Comparison of ENCODE assay signal across 8 cellular contexts in the genomic region with DNA sequence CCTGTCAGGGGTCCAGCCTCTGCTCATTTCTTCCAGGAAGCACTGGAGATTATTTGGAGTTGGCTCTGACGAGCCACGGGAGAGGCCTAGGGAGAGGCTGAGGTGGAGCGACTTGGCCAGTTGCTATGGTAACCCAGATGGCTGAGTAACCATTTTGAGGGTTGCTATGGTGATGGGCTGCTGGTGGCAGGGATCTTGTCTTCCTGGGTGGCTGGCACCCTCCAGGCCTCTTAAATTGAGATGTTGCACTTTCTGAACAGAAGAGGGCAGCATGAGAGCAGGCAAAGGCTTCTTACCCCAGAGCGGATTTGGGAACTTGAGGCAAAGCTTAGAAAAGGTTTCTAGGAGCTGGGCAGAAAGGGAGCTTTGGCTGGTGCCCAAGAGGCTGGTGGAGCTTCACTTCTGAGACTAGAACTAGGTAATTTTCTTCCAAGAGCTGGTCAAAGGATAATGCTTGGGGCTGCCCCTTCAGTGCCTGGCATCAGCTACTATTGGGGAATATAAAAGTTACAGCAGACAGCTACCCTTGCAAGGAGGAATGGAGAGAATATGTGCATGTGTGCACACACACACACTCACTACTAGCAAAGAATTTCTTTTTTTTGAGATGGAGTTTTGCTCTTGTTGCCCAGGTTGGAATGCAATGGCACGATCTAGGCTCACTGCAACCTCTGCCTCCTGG.
A peak's percentile ranks its signal among the peaks of the same experiment; 100 is the strongest.
DNase-seq lines count a peak whose midpoint lies in the region; ATAC-seq and TF ChIP-seq lines count a peak whose summit lies in the region.

No MANE protein-coding gene starts in this region.

- ATAC-seq in left cardiac atrium (peak; percentile 68 to 73), psoas muscle (peak; percentile 74 to 85 (median 80)), HG02610 (IDR thresholded peaks at IDR 0.05; ENCODE audit: unreplicated experiment) (no peak), HG02885 (IDR thresholded peaks at IDR 0.05; ENCODE audit: poor library complexity, unreplicated experiment) (no peak)

- peaks cover 10% of the 10 kb centered on the region for H3K4me1 ChIP-seq in psoas muscle

- H3K27ac ChIP-seq in psoas muscle, result no peak overlapping the region

- H3K36me3 ChIP-seq in psoas muscle (ENCODE audit: insufficient read depth in 1 of 2, low read depth in 1 of 2), result no peaks in the 10 kb centered on the region

- intact Hi-C loops in left cardiac atrium (cut with DNase I), result loop anchor here in 1 of 2 donors (5.0 kb wide), 1 partner anchor 444 kb away; no protein-coding TSS in a partner anchor
- intact Hi-C loops in psoas muscle (cut with DNase I), result loop anchor here (10.0 kb wide), 3 partner anchors 236 to 436 kb away; no protein-coding TSS in a partner anchor

- no peaks in the 10 kb centered on the region for H3K9me3 ChIP-seq in psoas muscle

- 15 to 22% (median 17%) methylated on average over 5 of the region's 5 CpGs for WGBS in psoas muscle, 3 donors

- DNase-seq in NCI-H1436 (lab: John Stamatoyannopoulos, UW) (peak; percentile 81), SW480 (ENCODE audit: low spot score) (peak; percentile 80), amniotic epithelial cell (ENCODE audit: low read depth) (peak; percentile 90), left cardiac atrium (peak; percentile 63), psoas muscle (peak; percentile 45 to 73)

- TF ChIP-seq CTCF in GM12873 (IDR thresholded peaks at IDR 0.05; ENCODE audit: insufficient read depth, low read depth, low read length, missing control alignments) (peak; percentile 83), psoas muscle (IDR thresholded peaks at IDR 0.05) (peak; percentile 76)

- no peaks in the 10 kb centered on the region for H3K27me3 ChIP-seq in psoas muscle (ENCODE audit: insufficient read depth in 3 of 3, low read length in 2 of 3)

- no peak overlapping the region for H3K4me3 ChIP-seq in psoas muscle

Comparison
In these comparisons a context has a peak if more than half of its experiments do, and no peak if none do; other contexts are left out.
1. ATAC-seq: peak in left cardiac atrium (2 of 2) and psoas muscle (4 of 4); none in HG02610 (single experiment) and HG02885 (single experiment).
2. Peak in every context shown above with its lines, with median percentiles within 50 percentile points of each other: DNase-seq.